ENCODE assay signal across 8 cellular contexts in genomic region chr2:189581354-189582139, GRCh38. TPM values are rescaled to one million over a fixed set of nuclear protein-coding genes. Genes with fewer than 3 reads are reported as not detected.
A peak's percentile ranks its signal among the peaks of the same experiment; 100 is the strongest.
DNase-seq lines count a peak whose midpoint lies in the region; ATAC-seq and TF ChIP-seq lines count a peak whose summit lies in the region.

No MANE protein-coding gene starts in this region.

- 23 to 30% methylated on average over 22 of the region's 22 CpGs for WGBS in lower leg skin, 2 donors
- 29 to 31% methylated on average over 22 of the region's 22 CpGs for WGBS in thyroid gland, 2 donors

- H3K9me3 ChIP-seq in NT2/D1 (ENCODE audit: insufficient read depth, low read length) (no peaks in the 10 kb centered on the region), thyroid gland (no peaks in the 10 kb centered on the region)

- peaks cover 1% of the 10 kb centered on the region for H3K36me3 Mint-ChIP-seq in chondrocyte (ENCODE audit: low read depth)

- intact Hi-C loops in lower leg skin (cut with DNase I; ENCODE audit: low total_unique reads) = no loop called here
- intact Hi-C loops in thyroid gland (cut with DNase I) = loop anchor here (10.0 kb wide), 1 partner anchor 53 kb away; no protein-coding TSS in a partner anchor

- H3K27me3 Mint-ChIP-seq in chondrocyte (ENCODE audit: low read depth) = peaks cover 4% of the 10 kb centered on the region

- peaks cover 43% of the 10 kb centered on the region for H3K27me3 ChIP-seq in NT2/D1 (ENCODE audit: insufficient read depth, insufficient read length)
- no peaks in the 10 kb centered on the region for H3K27me3 ChIP-seq in thyroid gland

- H3K27ac Mint-ChIP-seq in chondrocyte (ENCODE audit: unreplicated experiment) = no peak overlapping the region

- H3K36me3 ChIP-seq in NT2/D1 (ENCODE audit: insufficient read depth, insufficient read length, low read length) (no peaks in the 10 kb centered on the region), thyroid gland (no peaks in the 10 kb centered on the region)

- TF ChIP-seq POLR2A in lower leg skin (IDR thresholded peaks at IDR 0.05) = no peak
- no peak for TF ChIP-seq POLR2A in thyroid gland (IDR thresholded peaks at IDR 0.05)

- H3K9me3 Mint-ChIP-seq in chondrocyte (ENCODE audit: low read depth) = no peaks in the 10 kb centered on the region

- TF ChIP-seq CTCF in chondrocyte (IDR thresholded peaks at IDR 0.05) (no peak), lower leg skin (IDR thresholded peaks at IDR 0.05) (no peak), thyroid gland (IDR thresholded peaks at IDR 0.05) (no peak)

- H3K4me1 ChIP-seq in NT2/D1 (ENCODE audit: insufficient read depth, insufficient read length) (peaks cover 3% of the 10 kb centered on the region), thyroid gland (peaks cover 23 to 32% of the 10 kb centered on the region in 2 donors)

- no peak for ATAC-seq in HG03045 (IDR thresholded peaks at IDR 0.05; ENCODE audit: unreplicated experiment)

- DNase-seq in NCI-H345 (lab: John Stamatoyannopoulos, UW) (peak; percentile 15), NCI-H345 treated with DMSO at 0.1 percent for 48 hours (lab: John Stamatoyannopoulos, UW; ENCODE audit: unreplicated experiment) (no peak), NT2/D1 (ENCODE audit: low read depth, low spot score) (peak; percentile 25), chondrocyte (ENCODE audit: low spot score) (no peak), lower leg skin (ENCODE audit: low spot score in 2 of 2) (peak in 1 of 2 donors; percentile 88), thyroid gland (peak; percentile 39 to 44), middle frontal gyrus (ENCODE audit: extremely low spot score, low spot score) (no peak)

- H3K9ac ChIP-seq in NT2/D1 (ENCODE audit: insufficient read length, low read depth) = peak overlapping the region; percentile 73

- H3K4me3 Mint-ChIP-seq in chondrocyte (ENCODE audit: unreplicated experiment) = peak overlapping the region; percentile 89

- peak overlapping the region; percentile 85 to 96 (median 92) for H3K27ac ChIP-seq in thyroid gland

- H3K4me1 Mint-ChIP-seq in chondrocyte (ENCODE audit: low read depth) = peaks cover 38% of the 10 kb centered on the region

- H3K4me3 ChIP-seq in NT2/D1 (ENCODE audit: insufficient read length, low read depth) = peak overlapping the region; percentile 64
- H3K4me3 ChIP-seq in lower leg skin (ENCODE audit: low read depth, poor library complexity, severe bottlenecking) = peak overlapping the region; percentile 71
- H3K4me3 ChIP-seq in thyroid gland (replicated peaks in 1 of 3) = peak overlapping the region in 2 of 3 donors; percentile 37 to 79

RNA-seq across cellular contexts. Expression of gene SLC40A1, which starts 1.0 kb away (rescaled TPM):
- total RNA-seq in chondrocyte (15.0 to 21.7 TPM (median 20.3 TPM) in 3 replicates), lower leg skin (10 to 100 TPM; 16.0 to 33.1 (median 18.1) TPM), thyroid gland (100 to 1,000 TPM; 115 to 285 (median 133) TPM)

Comparison
In these comparisons a context has a peak if more than half of its experiments do, and no peak if none do; other contexts are left out.
1. DNase-seq: peak in NCI-H345 (single experiment), NT2/D1 (single experiment) and thyroid gland (2 of 2); none in NCI-H345 treated with DMSO at 0.1 percent for 48 hours (single experiment), chondrocyte (single experiment) and middle frontal gyrus (single experiment).
2. Peak in every context shown above with its lines, with median percentiles within 50 percentile points of each other: H3K4me3 ChIP-seq.